In genomic region chr10:42753507-42754154, GRCh38 we compare ENCODE assay signal across 7 cellular contexts. TPM values are rescaled to one million over a fixed set of nuclear protein-coding genes. Genes with fewer than 3 reads are reported as not detected.
A peak's percentile ranks its signal among the peaks of the same experiment; 100 is the strongest.
DNase-seq lines count a peak whose midpoint lies in the region; ATAC-seq, FAIRE-seq and TF ChIP-seq lines count a peak whose summit lies in the region.

No MANE protein-coding gene starts in this region.

- H3K36me3 ChIP-seq in fibroblast of lung (ENCODE audit: control insufficient read depth, insufficient read depth, low read length) (no peaks in the 10 kb centered on the region), osteoblast (ENCODE audit: insufficient read depth, low read length) (no peaks in the 10 kb centered on the region)

- ATAC-seq in GM21528 (IDR thresholded peaks at IDR 0.05; ENCODE audit: low FRiP score, unreplicated experiment): no peak
- ATAC-seq in GM18907 (IDR thresholded peaks at IDR 0.05; ENCODE audit: unreplicated experiment): no peak

- peak overlapping the region; percentile 85 for H3K4me2 ChIP-seq in fibroblast of lung (ENCODE audit: extremely low read depth, insufficient read depth, low read length)
- peak overlapping the region; percentile 72 for H3K4me2 ChIP-seq in osteoblast (ENCODE audit: insufficient read depth, low read length)

- H2AFZ ChIP-seq in fibroblast of lung (ENCODE audit: low read length) (peak overlapping the region; percentile 23), osteoblast (ENCODE audit: low read length) (peak overlapping the region; percentile 15)

- no peak for FAIRE-seq in HTR-8/SVneo (lab: Jason Lieb, UNC)

- in situ Hi-C loops in SK-MEL-5 (cut with HindIII; ENCODE audit: low pct_unique_long_range_greater_than_20kb, low sequenced_read_pairs): no loop called here

- H3K27me3 ChIP-seq in fibroblast of lung (ENCODE audit: control insufficient read depth, insufficient read depth, low read length) (peaks cover 20% of the 10 kb centered on the region), osteoblast (ENCODE audit: insufficient read depth, low read length) (peaks cover 37% of the 10 kb centered on the region)

- no peak overlapping the region for H3K9ac ChIP-seq in fibroblast of lung (ENCODE audit: insufficient read depth, low read length)

- H3K4me1 ChIP-seq in fibroblast of lung (ENCODE audit: control insufficient read depth, extremely low read depth, insufficient read depth, low read length): no peaks in the 10 kb centered on the region
- H3K4me1 ChIP-seq in osteoblast (ENCODE audit: insufficient read depth, low read length): peaks cover 6% of the 10 kb centered on the region

- peak overlapping the region; percentile 23 for H3K4me3 ChIP-seq in GM12865 (ENCODE audit: low read depth, low read length)
- H3K4me3 ChIP-seq in fibroblast of lung (replicated peaks in 1 of 4; ENCODE audit: control extremely low read depth in 1 of 4, insufficient read depth in 1 of 4, low read depth in 3 of 4, low read length in 4 of 4): peak overlapping the region; percentile 1 to 54 (median 29)
- peak overlapping the region; percentile 53 for H3K4me3 ChIP-seq in osteoblast (ENCODE audit: insufficient read depth, low read length)

- H3K9me3 ChIP-seq in fibroblast of lung (ENCODE audit: control insufficient read depth, insufficient read depth, low read depth, low read length) (no peaks in the 10 kb centered on the region), osteoblast (ENCODE audit: low read depth, low read length) (no peaks in the 10 kb centered on the region)

- no peak for TF ChIP-seq CTCF in GM12865 (IDR thresholded peaks at IDR 0.05; ENCODE audit: insufficient read depth, low read depth, low read length, missing control alignments)
- no peak for TF ChIP-seq CTCF in fibroblast of lung (conservative IDR thresholded peaks at IDR 0.05 in 1 of 2, IDR thresholded peaks at IDR 0.05 in 1 of 2; ENCODE audit: low read depth in 1 of 2, low read length in 2 of 2)
- peak; percentile 0 for TF ChIP-seq CTCF in osteoblast (IDR thresholded peaks at IDR 0.05; ENCODE audit: extremely low read depth, low read depth, low read length)

- H3K79me2 ChIP-seq in fibroblast of lung (ENCODE audit: control insufficient read depth, insufficient read depth, low read length) (no peaks in the 10 kb centered on the region), osteoblast (ENCODE audit: insufficient read depth, low read length) (no peaks in the 10 kb centered on the region)

- no peak overlapping the region for H3K27ac ChIP-seq in fibroblast of lung (ENCODE audit: insufficient read depth, low read length)
- H3K27ac ChIP-seq in osteoblast (ENCODE audit: low read depth, low read length): no peak overlapping the region

- no peak for DNase-seq in GM12865 (ENCODE audit: low read depth)
- peak; percentile 1 for DNase-seq in SK-MEL-5 (ENCODE audit: low read depth, low spot score)
- no peak for DNase-seq in fibroblast of lung (ENCODE audit: low read depth in 2 of 2)
- DNase-seq in osteoblast (ENCODE audit: insufficient read length, low spot score, missing footprints): peak; percentile 62
- DNase-seq in HTR-8/SVneo (ENCODE audit: insufficient read length, low spot score): no peak

- no peaks in the 10 kb centered on the region for H4K20me1 ChIP-seq in fibroblast of lung (ENCODE audit: control insufficient read depth, extremely low read depth, insufficient read depth, low read length)
- H4K20me1 ChIP-seq in osteoblast (ENCODE audit: insufficient read depth, low read length): no peaks in the 10 kb centered on the region

RNA-seq across cellular contexts. Expression of gene BMS1, which starts 29.0 kb away (rescaled TPM):
- 18.6 and 19.0 TPM in 2 replicates for total RNA-seq in SK-MEL-5 (2014; rRNA removed; shearing (Covaris generic))
- polyA plus RNA-seq in SK-MEL-5 (2015; cell fraction: cytosol; rRNA removed): 6.1 and 8.0 TPM in 2 replicates
- 8.7 and 9.3 TPM in 2 replicates for polyA plus RNA-seq in SK-MEL-5 (2015; cell fraction: nucleus; rRNA removed)
- total RNA-seq in fibroblast of lung: 13.9 TPM in 2 replicates
- polyA plus RNA-seq in fibroblast of lung: 6.4 and 7.8 TPM in 2 replicates
- 15.6 and 16.8 TPM in 2 replicates for polyA plus RNA-seq in fibroblast of lung (2012)
- 2.0 and 3.6 TPM in 2 replicates for polyA minus RNA-seq in fibroblast of lung (ENCODE audit: low replicate concordance)
- total RNA-seq in osteoblast: 13.0 and 14.5 TPM in 2 replicates

Comparison
In these comparisons a context has a peak if more than half of its experiments do, and no peak if none do; other contexts are left out.
1. DNase-seq: peak in SK-MEL-5 (single experiment) and osteoblast (single experiment); none in GM12865 (single experiment), fibroblast of lung (0 of 2) and HTR-8/SVneo (single experiment).
2. Peak in every context shown above with its lines, with median percentiles within 50 percentile points of each other: H3K4me3 ChIP-seq.